In genomic region chr15:73996267-73996666, GRCh38 we compare ENCODE assay signal across 9 cellular contexts. TPM values are rescaled to one million over a fixed set of nuclear protein-coding genes. Genes with fewer than 3 reads are reported as not detected.
DNase-seq lines count a peak whose midpoint lies in the region; ATAC-seq and TF ChIP-seq lines count a peak whose summit lies in the region.
"Had no signal": no experiment of that assay in that cellular context is flagged by ENCODE, and none has a peak within 500 bp of the region (broad histone marks: within the 10 kb centered on the region; RNA-seq: fewer than 3 reads in every experiment).

No MANE protein-coding gene starts in this region.

- no peaks in the 10 kb centered on the region for H3K27me3 ChIP-seq in left lung
- no peaks in the 10 kb centered on the region for H3K27me3 ChIP-seq in thoracic aorta (replicated peaks; ENCODE audit: insufficient read depth)

- no peak for DNase-seq in activated CD4-positive, alpha-beta T cell treated with anti-CD3 and anti-CD28 coated beads, Interleukin-2, amount 10 ng/mL, durations not matched to agents 7 days and 5 days
- DNase-seq in activated CD4-positive, alpha-beta T cell treated with anti-CD3 and anti-CD28 coated beads, Interleukin-2, amount 50 U/mL, for 48 hours, result no peak
- no peak for DNase-seq in activated naive CD8-positive, alpha-beta T cell treated with anti-CD3 and anti-CD28 coated beads for 36 hours
- DNase-seq in left lung (no peak), thoracic aorta (ENCODE audit: low spot score) (no peak), GDM1 (lab: John Stamatoyannopoulos, UW) (no peak)
- DNase-seq: stimulated activated CD4-positive, alpha-beta T cell treated with anti-CD3 and anti-CD28 coated beads, Interleukin-4, amount 100 ng/mL, for 24 hours had no signal

- peaks cover 13 to 84% of the 10 kb centered on the region in 2 donors for H3K4me1 ChIP-seq in left lung
- peaks cover 47 to 68% of the 10 kb centered on the region in 2 donors for H3K4me1 ChIP-seq in thoracic aorta (ENCODE audit: control insufficient read depth in 1 of 2, low read depth in 2 of 2)

- H3K27me3 Mint-ChIP-seq in activated CD4-positive, alpha-beta T cell treated with anti-CD3 and anti-CD28 coated beads, Interleukin-2, amount 10 ng/mL, durations not matched to agents 7 days and 5 days, result no peaks in the 10 kb centered on the region
- H3K27me3 Mint-ChIP-seq in activated naive CD8-positive, alpha-beta T cell treated with anti-CD3 and anti-CD28 coated beads for 36 hours, result no peaks in the 10 kb centered on the region

- H3K9me3 Mint-ChIP-seq in activated CD4-positive, alpha-beta T cell treated with anti-CD3 and anti-CD28 coated beads, Interleukin-2, amount 10 ng/mL, durations not matched to agents 7 days and 5 days, result no peaks in the 10 kb centered on the region
- no peaks in the 10 kb centered on the region for H3K9me3 Mint-ChIP-seq in activated naive CD8-positive, alpha-beta T cell treated with anti-CD3 and anti-CD28 coated beads for 36 hours

- H3K4me3 Mint-ChIP-seq in activated CD4-positive, alpha-beta T cell treated with anti-CD3 and anti-CD28 coated beads, Interleukin-2, amount 10 ng/mL, durations not matched to agents 7 days and 5 days, result peak overlapping the region; percentile 92
- peak overlapping the region; percentile 94 for H3K4me3 Mint-ChIP-seq in activated naive CD8-positive, alpha-beta T cell treated with anti-CD3 and anti-CD28 coated beads for 36 hours

- POLR2A ChIA-PET in activated CD4-positive, alpha-beta T cell treated with anti-CD3 and anti-CD28 coated beads, Interleukin-2, amount 10 ng/mL, durations not matched to agents 7 days and 5 days (lab: Charles Lee), result interaction anchor here (0.7 kb wide), 1 partner anchor 1611 kb away, joined by 3 read pairs; no protein-coding TSS in a partner anchor

- TF ChIP-seq CTCF in left lung (IDR thresholded peaks at IDR 0.05), result no peak
- no peak for TF ChIP-seq CTCF in thoracic aorta (IDR thresholded peaks at IDR 0.05)

- intact Hi-C loops in left lung (cut with DNase I), result no loop called here

- no peaks in the 10 kb centered on the region for H3K9me3 ChIP-seq in left lung
- H3K9me3 ChIP-seq in thoracic aorta, result no peaks in the 10 kb centered on the region

- peaks cover 71% of the 10 kb centered on the region for H3K4me1 Mint-ChIP-seq in activated CD4-positive, alpha-beta T cell treated with anti-CD3 and anti-CD28 coated beads, Interleukin-2, amount 10 ng/mL, durations not matched to agents 7 days and 5 days
- H3K4me1 Mint-ChIP-seq in activated naive CD8-positive, alpha-beta T cell treated with anti-CD3 and anti-CD28 coated beads for 36 hours, result peaks cover 45% of the 10 kb centered on the region

- peak overlapping the region; percentile 93 for H3K27ac Mint-ChIP-seq in activated CD4-positive, alpha-beta T cell treated with anti-CD3 and anti-CD28 coated beads, Interleukin-2, amount 10 ng/mL, durations not matched to agents 7 days and 5 days
- H3K27ac Mint-ChIP-seq in activated naive CD8-positive, alpha-beta T cell treated with anti-CD3 and anti-CD28 coated beads for 36 hours, result peak overlapping the region; percentile 90

- ATAC-seq in left lung (no peak), thoracic aorta (ENCODE audit: insufficient number of reproducible peaks, low FRiP score, low read depth) (no peak), HG03135 (IDR thresholded peaks at IDR 0.05; ENCODE audit: unreplicated experiment) (no peak), GM19328 (IDR thresholded peaks at IDR 0.05; ENCODE audit: unreplicated experiment) (no peak)

- peak overlapping the region; percentile 87 to 94 for H3K4me3 ChIP-seq in left lung
- H3K4me3 ChIP-seq in thoracic aorta, result peak overlapping the region; percentile 95

- H3K27ac ChIP-seq in left lung, result peak overlapping the region; percentile 91 to 93
- H3K27ac ChIP-seq in thoracic aorta, result peak overlapping the region; percentile 89 to 90

- H3K36me3 Mint-ChIP-seq in activated CD4-positive, alpha-beta T cell treated with anti-CD3 and anti-CD28 coated beads, Interleukin-2, amount 10 ng/mL, durations not matched to agents 7 days and 5 days (ENCODE audit: low read depth), result peaks cover 42% of the 10 kb centered on the region
- peaks cover 26% of the 10 kb centered on the region for H3K36me3 Mint-ChIP-seq in activated naive CD8-positive, alpha-beta T cell treated with anti-CD3 and anti-CD28 coated beads for 36 hours

- CTCF ChIA-PET in activated CD4-positive, alpha-beta T cell treated with anti-CD3 and anti-CD28 coated beads, Interleukin-2, amount 10 ng/mL, durations not matched to agents 7 days and 5 days (lab: Charles Lee), result interaction anchor here (0.6 to 1.1 kb wide), 5 partner anchors 10 to 52 kb away, joined by 3 to 6 read pairs (median 4); no protein-coding TSS in a partner anchor

- H3K36me3 ChIP-seq in left lung (peaks cover 0 to 36% of the 10 kb centered on the region in 2 donors), thoracic aorta (peaks cover 17% of the 10 kb centered on the region)

RNA-seq across cellular contexts. Expression of gene PML, which starts 1.8 kb away (rescaled TPM):
- 100 to 1,000 TPM; 118 to 122 TPM for total RNA-seq in activated CD4-positive, alpha-beta T cell treated with anti-CD3 and anti-CD28 coated beads, Interleukin-2, amount 10 ng/mL, durations not matched to agents 7 days and 5 days
- 10 to 100 TPM; 53.4 to 54.3 TPM for total RNA-seq in activated naive CD8-positive, alpha-beta T cell treated with anti-CD3 and anti-CD28 coated beads for 36 hours
- 10 to 100 TPM; 61.2 to 75.2 TPM for total RNA-seq in left lung
- total RNA-seq in thoracic aorta, result 100 to 1,000 TPM in 1 of 2 donors, 10 to 100 TPM in 1; 77.2 to 138 TPM

RNA-seq across cellular contexts. Expression of gene STOML1, which starts 4.2 kb away (rescaled TPM):
- total RNA-seq in activated CD4-positive, alpha-beta T cell treated with anti-CD3 and anti-CD28 coated beads, Interleukin-2, amount 10 ng/mL, durations not matched to agents 7 days and 5 days, result 10 to 100 TPM; 12.0 to 12.8 TPM
- total RNA-seq in activated naive CD8-positive, alpha-beta T cell treated with anti-CD3 and anti-CD28 coated beads for 36 hours, result 10 to 100 TPM in 1 of 2 experiments, 1 to 10 TPM in 1; 8.3 to 10.6 TPM
- total RNA-seq in left lung (10 to 100 TPM; 20.0 to 29.3 TPM), thoracic aorta (10 to 100 TPM; 23.6 to 37.9 TPM)
